ENCODE assay signal across 9 cellular contexts in the genomic region with DNA sequence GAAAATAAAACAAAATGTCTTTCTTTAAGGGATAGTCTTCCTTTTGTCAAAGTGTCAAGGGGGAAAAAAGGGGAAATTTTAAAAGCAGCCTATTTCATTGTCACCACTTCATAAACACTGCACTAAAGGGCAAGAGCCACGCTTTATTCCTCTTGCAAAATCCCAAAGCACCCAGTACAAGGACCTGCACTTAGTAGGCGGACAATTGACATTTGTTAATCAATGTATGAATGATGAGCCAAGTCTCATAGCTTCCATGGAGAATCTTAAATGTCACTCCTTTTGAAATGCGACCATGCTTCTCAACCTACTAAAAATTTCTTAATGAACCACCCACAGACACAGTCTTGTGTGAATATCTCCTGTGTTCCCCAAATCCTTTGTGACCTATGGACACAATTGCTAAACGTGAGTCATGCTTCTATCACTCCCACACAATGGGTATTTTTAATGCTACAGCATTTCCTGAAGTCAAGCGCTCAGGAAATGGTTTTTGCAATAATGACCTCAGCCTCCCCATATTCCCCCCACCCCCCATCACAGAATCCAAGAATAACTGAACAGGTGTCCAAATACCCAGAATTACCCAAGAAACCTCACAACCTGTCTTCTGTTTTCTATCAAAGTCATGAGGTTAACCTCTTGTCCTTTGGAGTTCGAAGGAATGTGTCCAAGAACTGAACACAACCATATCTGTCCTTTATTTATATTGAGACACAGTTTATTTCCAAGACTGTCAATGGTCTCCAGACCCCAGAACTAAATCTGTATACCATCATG.
DNase-seq lines count a peak whose midpoint lies in the region; ATAC-seq, FAIRE-seq and TF ChIP-seq lines count a peak whose summit lies in the region.
"Had no signal": no experiment of that assay in that cellular context is flagged by ENCODE, and none has a peak within 500 bp of the region (broad histone marks: within the 10 kb centered on the region; RNA-seq: fewer than 3 reads in every experiment).

No MANE protein-coding gene starts in this region.

- no peaks in the 10 kb centered on the region for H3K27me3 ChIP-seq in bronchial epithelial cell (ENCODE audit: control insufficient read depth, insufficient read depth, low read length)
- no peaks in the 10 kb centered on the region for H3K27me3 ChIP-seq in HAP-1 (ENCODE audit: low read depth)

- POLR2A ChIA-PET in HEK293 (lab: Yijun Ruan, JAX): no interaction called here

- H3K4me3 ChIP-seq in HEK293 (ENCODE audit: low read depth, low read length) (no peak overlapping the region), bronchial epithelial cell (ENCODE audit: low read depth, low read length) (no peak overlapping the region), HAP-1 (no peak overlapping the region)

- DNase-seq in NOMO-1 treated with DMSO at 0.1 percent for 48 hours (lab: John Stamatoyannopoulos, UW; ENCODE audit: unreplicated experiment) (peak; percentile 70), bronchial epithelial cell (ENCODE audit: low read depth) (peak; percentile 96), natural killer cell (no peak), NCI-H1105 (lab: John Stamatoyannopoulos, UW) (no peak), HAP-1 (ENCODE audit: low spot score in 2 of 2) (no peak), hippocampal formation (lab: John Stamatoyannopoulos, UW) (no peak)

- H3K27me3 Mint-ChIP-seq in natural killer cell (ENCODE audit: low read depth in 2 of 2): no peaks in the 10 kb centered on the region

- H3K9me3 Mint-ChIP-seq in natural killer cell: peaks cover 0 to 2% of the 10 kb centered on the region in 2 donors

- H3K9me3 ChIP-seq in HEK293 (ENCODE audit: control insufficient read depth, insufficient read depth, low read depth, low read length) (no peaks in the 10 kb centered on the region), HAP-1 (no peaks in the 10 kb centered on the region)

- ATAC-seq in GM18498 (IDR thresholded peaks at IDR 0.05; ENCODE audit: unreplicated experiment) (peak; percentile 49), natural killer cell (peak; percentile 56 to 70 (median 66))

- FAIRE-seq in bronchial epithelial cell (lab: Jason Lieb, UNC): no peak
- FAIRE-seq: TTC549 had no signal

- H3K27ac Mint-ChIP-seq in natural killer cell: peak overlapping the region; percentile 97 to 99

- H3K4me1 ChIP-seq in HEK293 (ENCODE audit: control insufficient read depth, insufficient read depth, low read length) (no peaks in the 10 kb centered on the region), HAP-1 (no peaks in the 10 kb centered on the region)

- CTCF ChIA-PET in HEK293 (lab: Yijun Ruan, JAX): no interaction called here

- H3K27ac ChIP-seq in HEK293 (ENCODE audit: extremely low read depth, low read depth, low read length): no peak overlapping the region

- H3K36me3 Mint-ChIP-seq in natural killer cell: peaks cover under 1% of the 10 kb centered on the region

- in situ Hi-C loops in HAP-1 (cut with MboI; ENCODE audit: low sequenced_read_pairs): no loop called here

- H3K4me1 Mint-ChIP-seq in natural killer cell: peaks cover 73 to 75% of the 10 kb centered on the region in 2 donors

- TF ChIP-seq CTCF in HEK293 (tag by site-specific recombination; IDR thresholded peaks at IDR 0.05): no peak
- TF ChIP-seq CTCF in bronchial epithelial cell (IDR thresholded peaks at IDR 0.05; ENCODE audit: insufficient read depth, low read length, severe bottlenecking): no peak
- TF ChIP-seq CTCF in natural killer cell (IDR thresholded peaks at IDR 0.05): no peak

- H3K4me3 Mint-ChIP-seq in natural killer cell: peak overlapping the region; percentile 81

- intact Hi-C loops in natural killer cell (cut with micrococcal nuclease): loop anchor here (5.0 kb wide), 1 partner anchor 33 kb away; no protein-coding TSS in a partner anchor

- H3K36me3 ChIP-seq in HEK293 (ENCODE audit: control insufficient read depth in 2 of 2, insufficient read depth in 1 of 2, low read length in 2 of 2): no peaks in the 10 kb centered on the region
- no peaks in the 10 kb centered on the region for H3K36me3 ChIP-seq in bronchial epithelial cell (ENCODE audit: control insufficient read depth, insufficient read depth, low read length)
- H3K36me3 ChIP-seq in HAP-1 (replicated peaks): no peaks in the 10 kb centered on the region

TF ChIP-seq in HEK293, 187 proteins besides CTCF, POLR2A, EP300 and RAD21:
- TF ChIP-seq ZFHX2 (tag by site-specific recombination; conservative IDR thresholded peaks at IDR 0.05) (peak; percentile 36; the same call in 1 of the 2 replicates), ZEB2 (tag by site-specific recombination; IDR thresholded peaks at IDR 0.05) (no peak)

Comparison
In these comparisons a context has a peak if more than half of its experiments do, and no peak if none do; other contexts are left out.
1. DNase-seq: peak in NOMO-1 treated with DMSO at 0.1 percent for 48 hours (single experiment) and bronchial epithelial cell (single experiment); none in natural killer cell (single experiment), NCI-H1105 (single experiment), HAP-1 (0 of 2) and hippocampal formation (0 of 2).